11 cellular contexts compared by ENCODE assay signal in the genomic region with DNA sequence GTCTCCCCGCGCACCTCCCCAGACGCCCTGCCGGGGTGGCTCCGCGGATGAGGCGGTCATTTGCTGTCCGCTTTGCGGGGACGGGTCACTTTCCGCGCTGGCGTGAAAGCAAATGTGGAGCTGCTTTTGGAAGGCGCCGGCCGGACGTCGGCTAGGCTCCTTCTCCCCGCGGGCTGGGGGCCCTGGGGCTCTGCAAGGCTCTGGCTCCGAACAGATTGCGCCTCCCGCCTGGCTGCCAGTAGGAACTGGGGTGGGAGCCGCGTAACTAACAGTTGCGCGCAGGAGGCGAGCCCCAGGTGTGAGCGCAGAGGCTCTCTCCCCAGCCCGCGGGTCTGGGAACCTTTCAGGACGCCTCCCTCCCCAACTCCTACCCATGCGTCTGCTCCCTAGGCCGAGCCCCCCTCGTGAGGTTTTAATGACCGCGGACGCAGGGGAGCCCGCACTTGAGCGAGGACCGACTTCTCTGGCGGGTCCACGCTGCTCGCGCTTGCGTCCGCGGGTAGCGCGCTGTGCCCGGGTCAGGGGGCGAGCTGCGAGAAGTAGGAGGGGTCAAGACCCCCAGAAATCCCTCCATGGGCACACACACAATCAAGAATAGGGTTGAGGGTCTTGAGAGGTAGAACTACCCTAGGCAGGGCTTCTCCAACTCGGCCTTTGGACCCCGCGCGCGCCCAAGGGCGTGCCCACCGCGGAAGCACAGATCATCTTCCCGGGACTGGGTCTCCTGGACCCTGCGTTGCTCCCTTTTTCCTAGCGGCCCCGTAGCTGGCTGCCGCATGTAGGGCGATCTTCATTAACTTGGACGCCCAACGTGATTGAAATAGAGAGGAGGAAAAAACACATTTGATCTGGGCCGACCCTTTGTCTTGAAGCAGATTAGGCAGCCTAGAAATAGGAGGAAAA.
DNase-seq lines count a peak whose midpoint lies in the region; ATAC-seq and TF ChIP-seq lines count a peak whose summit lies in the region.
"Had no signal": no experiment of that assay in that cellular context is flagged by ENCODE, and none has a peak within 500 bp of the region (broad histone marks: within the 10 kb centered on the region; RNA-seq: fewer than 3 reads in every experiment).

No MANE protein-coding gene starts in this region.

- H3K9me3 ChIP-seq in RWPE2 (ENCODE audit: severe bottlenecking): no peaks in the 10 kb centered on the region
- no peaks in the 10 kb centered on the region for H3K9me3 ChIP-seq in parathyroid adenoma (ENCODE audit: control insufficient read depth, low read length)
- H3K9me3 ChIP-seq in CD8-positive, alpha-beta memory T cell (ENCODE audit: low read length): no peaks in the 10 kb centered on the region

- H3K4me3 ChIP-seq in RWPE2 (ENCODE audit: severe bottlenecking) (peak overlapping the region; percentile 19), parathyroid adenoma (ENCODE audit: low read depth, low read length) (no peak overlapping the region)
- H3K4me3 ChIP-seq in CD8-positive, alpha-beta memory T cell (ENCODE audit: low read length): no peak overlapping the region

- H3K9me3 Mint-ChIP-seq in glutamatergic neuron (ENCODE audit: unreplicated experiment): peaks cover 16% of the 10 kb centered on the region
- peaks cover 0 to 11% (median 3%) of the 10 kb centered on the region in 5 donors for H3K9me3 Mint-ChIP-seq in CD8-positive, alpha-beta memory T cell
- H3K9me3 Mint-ChIP-seq: activated T-cell treated with anti-CD3 and anti-CD28 coated beads, Interleukin-2, amount 50 U/mL, for 4 hours had no signal

- no peak for TF ChIP-seq CTCF in RWPE2 (IDR thresholded peaks at IDR 0.05; ENCODE audit: poor library complexity, severe bottlenecking)
- no peak for TF ChIP-seq CTCF in glutamatergic neuron (IDR thresholded peaks at IDR 0.05; ENCODE audit: partially characterized antibody, unreplicated experiment)
- no peak for TF ChIP-seq CTCF in parathyroid adenoma (IDR thresholded peaks at IDR 0.05)

- peaks cover 25% of the 10 kb centered on the region for H3K27me3 Mint-ChIP-seq in glutamatergic neuron (ENCODE audit: unreplicated experiment)
- H3K27me3 Mint-ChIP-seq in CD8-positive, alpha-beta memory T cell: peaks cover 23 to 49% of the 10 kb centered on the region in 2 donors

- no peak overlapping the region for H3K27ac Mint-ChIP-seq in glutamatergic neuron (ENCODE audit: unreplicated experiment)
- no peak overlapping the region for H3K27ac Mint-ChIP-seq in CD8-positive, alpha-beta memory T cell

- H3K79me2 ChIP-seq in parathyroid adenoma: no peaks in the 10 kb centered on the region

- no peak overlapping the region for H3K4me3 Mint-ChIP-seq in glutamatergic neuron (ENCODE audit: unreplicated experiment)
- no peak overlapping the region for H3K4me3 Mint-ChIP-seq in CD8-positive, alpha-beta memory T cell
- H3K4me3 Mint-ChIP-seq: activated T-cell treated with anti-CD3 and anti-CD28 coated beads, Interleukin-2, amount 50 U/mL, for 4 hours had no signal

- peaks cover 11% of the 10 kb centered on the region for H3K4me1 Mint-ChIP-seq in glutamatergic neuron (ENCODE audit: low read depth, unreplicated experiment)
- no peaks in the 10 kb centered on the region for H3K4me1 Mint-ChIP-seq in CD8-positive, alpha-beta memory T cell

- no peak overlapping the region for H3K9ac ChIP-seq in parathyroid adenoma

- H3K27ac ChIP-seq in RWPE2 (ENCODE audit: poor library complexity, severe bottlenecking) (no peak overlapping the region), parathyroid adenoma (no peak overlapping the region)
- H3K27ac ChIP-seq in CD8-positive, alpha-beta memory T cell (ENCODE audit: low read depth, low read length): no peak overlapping the region
- H3K27ac ChIP-seq: C4-2B had no signal

- CTCF ChIA-PET in CD8-positive, alpha-beta memory T cell (lab: Charles Lee): no interaction called here

- peaks cover 28% of the 10 kb centered on the region for H3K27me3 ChIP-seq in RWPE2 (ENCODE audit: insufficient read depth, poor library complexity, severe bottlenecking)
- peaks cover 12% of the 10 kb centered on the region for H3K27me3 ChIP-seq in parathyroid adenoma (ENCODE audit: control insufficient read depth, insufficient read depth, low read length)
- H3K27me3 ChIP-seq in CD8-positive, alpha-beta memory T cell (ENCODE audit: insufficient read depth, low read length, poor library complexity, severe bottlenecking): peaks cover 18% of the 10 kb centered on the region

- peaks cover 10% of the 10 kb centered on the region for H3K4me1 ChIP-seq in RWPE2 (ENCODE audit: insufficient read depth, poor library complexity, severe bottlenecking)
- H3K4me1 ChIP-seq in parathyroid adenoma: no peaks in the 10 kb centered on the region
- no peaks in the 10 kb centered on the region for H3K4me1 ChIP-seq in CD8-positive, alpha-beta memory T cell (ENCODE audit: insufficient read depth, low read length)

- POLR2A ChIA-PET in CD8-positive, alpha-beta memory T cell (lab: Charles Lee): no interaction called here

- no peak overlapping the region for H2AFZ ChIP-seq in parathyroid adenoma

- peak; percentile 46 for DNase-seq in AG08396 (ENCODE audit: low spot score)
- no peak for DNase-seq in RWPE2 (ENCODE audit: low spot score)
- DNase-seq in glutamatergic neuron: peak; percentile 50
- no peak for DNase-seq in CD8-positive, alpha-beta memory T cell
- DNase-seq in NCI-H2196 (lab: John Stamatoyannopoulos, UW; ENCODE audit: unreplicated experiment): no peak
- DNase-seq: activated T-cell treated with anti-CD3 and anti-CD28 coated beads, Interleukin-2, amount 50 U/mL, for 4 hours; NCI-H524 had no signal

- no peaks in the 10 kb centered on the region for H3K36me3 Mint-ChIP-seq in glutamatergic neuron (ENCODE audit: unreplicated experiment)
- H3K36me3 Mint-ChIP-seq in CD8-positive, alpha-beta memory T cell: no peaks in the 10 kb centered on the region

- peak overlapping the region; percentile 43 for H3K4me2 ChIP-seq in parathyroid adenoma (ENCODE audit: low read length)

- H3K36me3 ChIP-seq in RWPE2 (ENCODE audit: low read depth): no peaks in the 10 kb centered on the region
- no peaks in the 10 kb centered on the region for H3K36me3 ChIP-seq in parathyroid adenoma (ENCODE audit: control insufficient read depth, insufficient read depth, low read length)
- H3K36me3 ChIP-seq in CD8-positive, alpha-beta memory T cell (ENCODE audit: insufficient read depth, low read length): no peaks in the 10 kb centered on the region

- ATAC-seq in RWPE2 (ENCODE audit: low read depth): peak; percentile 37; the same call in 2 of the 3 replicates
- ATAC-seq in HG03175 (IDR thresholded peaks at IDR 0.05; ENCODE audit: unreplicated experiment): no peak
- ATAC-seq in esophagus mucosa: no peak

Comparison
In these comparisons a context has a peak if more than half of its experiments do, and no peak if none do; other contexts are left out.
1. DNase-seq: peak in AG08396 (single experiment) and glutamatergic neuron (single experiment); none in RWPE2 (single experiment), CD8-positive, alpha-beta memory T cell (0 of 5) and NCI-H2196 (single experiment).